In the genomic region with DNA sequence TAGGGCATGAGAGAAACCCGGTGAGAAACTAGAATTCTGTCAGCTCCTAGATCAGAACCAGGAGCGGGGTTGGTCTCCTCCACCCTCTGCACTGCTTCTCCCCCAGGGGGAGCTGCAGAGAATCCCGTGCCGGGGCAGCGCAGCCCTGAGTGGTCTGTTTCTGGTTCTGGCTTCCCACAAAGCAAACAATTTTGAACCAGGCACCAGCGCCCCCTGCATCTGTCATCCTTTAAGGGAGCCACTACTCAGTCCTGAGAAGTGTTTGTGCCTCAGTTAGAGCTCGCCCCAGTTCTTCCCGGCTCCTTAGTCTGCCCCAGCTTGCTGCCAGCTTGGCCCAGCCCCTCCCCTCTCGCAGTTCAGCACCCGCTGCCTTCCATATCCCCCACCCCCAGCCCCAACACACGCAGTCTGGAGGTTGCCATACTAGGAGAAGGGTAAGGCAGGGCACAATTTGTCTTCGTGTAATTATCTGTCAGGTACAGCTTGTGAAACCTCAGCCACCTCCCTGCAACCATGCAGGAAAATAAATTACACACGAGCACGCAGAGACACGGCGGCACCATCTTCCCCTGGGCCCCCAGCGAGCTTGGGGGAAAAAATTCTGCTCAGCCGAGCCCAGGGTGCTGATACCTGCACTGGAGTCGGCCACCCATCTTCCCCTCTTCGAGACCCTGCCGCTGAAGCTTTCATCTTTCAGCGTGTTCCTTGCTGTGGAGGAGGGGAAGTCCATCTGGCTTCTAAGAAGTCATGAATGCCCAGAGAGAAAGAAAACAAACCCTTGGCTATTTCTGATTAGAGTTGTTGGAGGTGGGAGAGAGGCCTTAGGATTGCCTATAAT, we compare ENCODE assay signal across 9 cellular contexts.
DNase-seq lines count a peak whose midpoint lies in the region; ATAC-seq, FAIRE-seq and TF ChIP-seq lines count a peak whose summit lies in the region.
"Had no signal": no experiment of that assay in that cellular context is flagged by ENCODE, and none has a peak within 500 bp of the region (broad histone marks: within the 10 kb centered on the region; RNA-seq: fewer than 3 reads in every experiment).

No MANE protein-coding gene starts in this region.

- peak overlapping the region; percentile 76 for H3K4me3 Mint-ChIP-seq in T-helper 17 cell

- H3K36me3 ChIP-seq in bronchial epithelial cell (ENCODE audit: control insufficient read depth, insufficient read depth, low read length) = no peaks in the 10 kb centered on the region

- peak; percentile 81 for ATAC-seq in T-helper 17 cell
- no peak for ATAC-seq in HG03342 (IDR thresholded peaks at IDR 0.05; ENCODE audit: unreplicated experiment)
- ATAC-seq in GM18498 (IDR thresholded peaks at IDR 0.05; ENCODE audit: unreplicated experiment) = no peak

- H3K4me1 Mint-ChIP-seq in T-helper 17 cell = peaks cover 21% of the 10 kb centered on the region

- peak; percentile 77 for TF ChIP-seq CTCF in C4-2B (conservative IDR thresholded peaks at IDR 0.05)
- TF ChIP-seq CTCF in bronchial epithelial cell (IDR thresholded peaks at IDR 0.05; ENCODE audit: insufficient read depth, low read length, severe bottlenecking) = peak; percentile 88

- H3K27me3 ChIP-seq in bronchial epithelial cell (ENCODE audit: control insufficient read depth, insufficient read depth, low read length) = no peaks in the 10 kb centered on the region

- H3K27me3 Mint-ChIP-seq in T-helper 17 cell = peaks cover 75% of the 10 kb centered on the region

- peaks cover 8% of the 10 kb centered on the region for H3K36me3 Mint-ChIP-seq in T-helper 17 cell (ENCODE audit: low read depth)
- H3K36me3 Mint-ChIP-seq: IgD-negative memory B cell had no signal

- H3K4me3 ChIP-seq in bronchial epithelial cell (ENCODE audit: low read depth, low read length) = no peak overlapping the region

- H3K27ac ChIP-seq in C4-2B = no peak overlapping the region

- FAIRE-seq in bronchial epithelial cell (lab: Jason Lieb, UNC) = no peak

- no peaks in the 10 kb centered on the region for H3K9me3 ChIP-seq in T-helper 17 cell (ENCODE audit: control insufficient read depth, low read length, poor library complexity, severe bottlenecking)

- H3K27ac Mint-ChIP-seq in T-helper 17 cell = no peak overlapping the region
- H3K27ac Mint-ChIP-seq: IgD-negative memory B cell had no signal

- DNase-seq in HT-29 (ENCODE audit: low spot score) = peak; percentile 35
- peak in 1 of 3 donors; percentile 21 for DNase-seq in T-helper 17 cell
- peak; percentile 29 for DNase-seq in bronchial epithelial cell (ENCODE audit: low read depth)
- DNase-seq in left kidney (ENCODE audit: low read depth, low spot score) = peak; percentile 87
- DNase-seq in stimulated activated CD8-positive, alpha-beta memory T cell treated with anti-CD3 and anti-CD28 coated beads, Interleukin-15, amount 100 ng/mL, for 1 hour (ENCODE audit: low read depth) = peak; percentile 7
